In genomic region chr4:75940692-75941253, GRCh38 we compare ENCODE assay signal across 8 cellular contexts. TPM values are rescaled to one million over a fixed set of nuclear protein-coding genes. Genes with fewer than 3 reads are reported as not detected.
DNase-seq lines count a peak whose midpoint lies in the region; ATAC-seq, FAIRE-seq and TF ChIP-seq lines count a peak whose summit lies in the region.

Gene NAAA (minus strand): TSS chr4:75941013. CDS start chr4:75940949, 64 bp downstream.

- H3K4me3 ChIP-seq in H1 (ENCODE audit: extremely low read depth in 1 of 4, insufficient read depth in 2 of 4, low read depth in 3 of 4, low read length in 4 of 4) = peak within 1 kb of the TSS; percentile 69 to 85 (median 74)
- H3K4me3 ChIP-seq in mesodermal cell (ENCODE audit: extremely low read depth, insufficient read depth, low read length, poor library complexity, severe bottlenecking) = peak within 1 kb of the TSS; percentile 54

- POLR2A ChIA-PET in H1 (lab: Charles Lee; ENCODE audit: partially characterized antibody) = interaction anchor here (0.8 to 2.2 kb wide), 10 partner anchors 9 to 208 kb away, joined by 3 to 9 read pairs (median 6); partner anchors contain the start of gene NUP54

- peak within 1 kb of the TSS; percentile 82 for H4K8ac ChIP-seq in H1 (ENCODE audit: extremely low read depth, insufficient read depth, low read length)

- peak within 1 kb of the TSS; percentile 37 for H4K5ac ChIP-seq in H1 (ENCODE audit: insufficient read length, low read depth, low read length)

- peak; percentile 30 to 48; a peak in 3 of 4 replicates for TF ChIP-seq RAD21 in H1 (IDR thresholded peaks at IDR 0.05 in 1 of 2, conservative IDR thresholded peaks at IDR 0.05 in 1 of 2; ENCODE audit: low read depth in 2 of 2, low read length in 2 of 2)

- peak; percentile 86 for ATAC-seq in GM18868 (IDR thresholded peaks at IDR 0.05; ENCODE audit: unreplicated experiment)
- ATAC-seq in HG03108 (IDR thresholded peaks at IDR 0.05; ENCODE audit: unreplicated experiment) = peak; percentile 69

- DNase-seq in AG09319 (ENCODE audit: extremely low read depth, low read depth) (no peak), NCI-H82 (lab: John Stamatoyannopoulos, UW) (peak; percentile 90), H1 (ENCODE audit: low read depth in 1 of 2, low spot score in 2 of 2) (peak; percentile 75 to 92)
- DNase-seq in activated CD8-positive, alpha-beta memory T cell treated with anti-CD3 and anti-CD28 coated beads for 48 hours (ENCODE audit: low read depth in 2 of 3, low spot score in 2 of 3) = peak; percentile 58 to 70 (median 58)
- DNase-seq in stimulated activated CD8-positive, alpha-beta memory T cell treated with anti-CD3 and anti-CD28 coated beads, Interleukin-15, amount 100 ng/mL, for 48 hours (ENCODE audit: low read depth in 2 of 2) = peak; percentile 72 to 74

- no peak for TF ChIP-seq EP300 in H1 (IDR thresholded peaks at IDR 0.05; ENCODE audit: borderline replicate concordance in 1 of 2, low read depth in 2 of 2, low read length in 2 of 2)

- H3K27ac ChIP-seq in H1 (ENCODE audit: low read depth, low read length) (no peak within 1 kb of the TSS), mesodermal cell (ENCODE audit: low read depth, low read length, severe bottlenecking) (no peak within 1 kb of the TSS)

- H3K79me1 ChIP-seq in H1 (ENCODE audit: low read depth, low read length) = no peaks in the 10 kb centered on the region

- H2BK15ac ChIP-seq in H1 (ENCODE audit: low read length) = peak within 1 kb of the TSS; percentile 19; the same call in 1 of the 2 replicates

- H2BK12ac ChIP-seq in H1 (ENCODE audit: low read depth, low read length) = peak within 1 kb of the TSS; percentile 62; the same call in 1 of the 2 replicates

- peaks cover 8% of the 10 kb centered on the region; the same call in 1 of the 2 replicates for H3K23me2 ChIP-seq in H1 (ENCODE audit: low read depth, low read length)

- CTCF ChIA-PET in H1 (lab: Charles Lee; ENCODE audit: partially characterized antibody) = interaction anchor here (0.6 to 8.8 kb wide), 10 partner anchors 8 to 147 kb away, joined by 3 to 73 read pairs (median 6); no protein-coding TSS in a partner anchor

- H2BK5ac ChIP-seq in H1 (ENCODE audit: low read depth, low read length) = peak within 1 kb of the TSS; percentile 38; the same call in 1 of the 2 replicates

- H3K4me2 ChIP-seq in H1 (ENCODE audit: insufficient read depth in 1 of 2, low read depth in 2 of 2, low read length in 2 of 2) = peak within 1 kb of the TSS; percentile 82 to 89

- peak within 1 kb of the TSS; percentile 48 to 79 (median 62) for H3K9ac ChIP-seq in H1 (replicated peaks in 1 of 4; ENCODE audit: extremely low read depth in 1 of 4, low read depth in 3 of 4, low read length in 3 of 4)

- H2AFZ ChIP-seq in H1 (ENCODE audit: low read length) = peak within 1 kb of the TSS; percentile 97

- no peak for FAIRE-seq in H1 (lab: Jason Lieb, UNC)

- 6% methylated on average over 43 of the region's 66 CpGs; no CpG with 5 or more reads in 1 of the 2 experiments for WGBS in H1 (ENCODE audit: extremely low coverage in 1 of 2, insufficient coverage in 1 of 2, insufficient read length in 1 of 2, insufficient replicate concordance in 2 of 2, low coverage in 1 of 2, low lambda C conversion rate in 2 of 2, missing lambda C conversion rate in 1 of 2), 2 experiments
- 2% methylated on average over 43 to 49 of the region's 66 CpGs for WGBS in mesodermal cell (ENCODE audit: insufficient coverage in 2 of 2), 2 experiments

- TF ChIP-seq POLR2A in H1 (IDR thresholded peaks at IDR 0.05; ENCODE audit: control extremely low read depth in 1 of 2, low read depth in 2 of 2, low read length in 2 of 2) = peak in 1 of 2 experiments; percentile 59; a peak in 1 of 3 replicates

- H3K4ac ChIP-seq in H1 (replicated peaks; ENCODE audit: insufficient read length, low read depth, low read length) = no peak within 1 kb of the TSS

- no peak within 1 kb of the TSS for H2BK120ac ChIP-seq in H1 (replicated peaks; ENCODE audit: low read depth, low read length)

- peaks cover 0 to 3% of the 10 kb centered on the region in 2 experiments for H4K20me1 ChIP-seq in H1 (replicated peaks in 1 of 2; ENCODE audit: control insufficient read depth in 1 of 2, insufficient read depth in 2 of 2, low read length in 2 of 2)

- peak within 1 kb of the TSS; percentile 18 for H3K56ac ChIP-seq in H1 (replicated peaks; ENCODE audit: insufficient read length, low read depth, low read length)

- no peak within 1 kb of the TSS for H3K23ac ChIP-seq in H1 (ENCODE audit: insufficient read length)

- TF ChIP-seq CTCF in AG09319 (IDR thresholded peaks at IDR 0.05; ENCODE audit: low read depth, low read length) = peak; percentile 29
- TF ChIP-seq CTCF in H1 (IDR thresholded peaks at IDR 0.05; ENCODE audit: control extremely low read depth in 1 of 3, insufficient read depth in 1 of 3, low read depth in 1 of 3, low read length in 3 of 3) = peak; percentile 42 to 66 (median 64)

- H3K18ac ChIP-seq in H1 (ENCODE audit: extremely low read depth, low read length) = peak within 1 kb of the TSS; percentile 24

- peaks cover 0 to 7% (median 0%) of the 10 kb centered on the region in 4 experiments; a peak in 1 of 8 replicates for H3K36me3 ChIP-seq in H1 (ENCODE audit: control insufficient read depth in 2 of 4, insufficient read depth in 4 of 4, low read length in 3 of 4)
- peaks cover 12% of the 10 kb centered on the region for H3K36me3 ChIP-seq in mesodermal cell (ENCODE audit: control insufficient read depth, insufficient read depth, low read length)

- no peak within 1 kb of the TSS for H3K14ac ChIP-seq in H1 (ENCODE audit: insufficient read length)

- no peak within 1 kb of the TSS for H2AK5ac ChIP-seq in H1 (ENCODE audit: low read depth, low read length)

- no peaks in the 10 kb centered on the region for H3K9me3 ChIP-seq in H1 (ENCODE audit: insufficient read depth in 2 of 2, low read depth in 1 of 2, low read length in 1 of 2)
- H3K9me3 ChIP-seq in mesodermal cell (ENCODE audit: control insufficient read depth, low read length) = no peaks in the 10 kb centered on the region

- no peak within 1 kb of the TSS for H2BK20ac ChIP-seq in H1 (ENCODE audit: low read length)

- peaks cover 0 to 3% (median under 1%) of the 10 kb centered on the region in 4 experiments; a peak in 2 of 7 replicates for H3K4me1 ChIP-seq in H1 (replicated peaks in 1 of 4; ENCODE audit: control insufficient read depth in 3 of 4, insufficient read depth in 4 of 4, low read length in 3 of 4)
- no peaks in the 10 kb centered on the region for H3K4me1 ChIP-seq in mesodermal cell (ENCODE audit: control insufficient read depth, insufficient read depth, low read length, poor library complexity, severe bottlenecking)

- H3K27me3 ChIP-seq in H1 (replicated peaks in 1 of 4; ENCODE audit: control insufficient read depth in 3 of 4, extremely low read depth in 1 of 4, insufficient read depth in 3 of 4, low read length in 3 of 4) = peaks cover 0 to 3% (median 0%) of the 10 kb centered on the region in 4 experiments; a peak in 1 of 7 replicates

- no peak within 1 kb of the TSS for H4K91ac ChIP-seq in H1 (replicated peaks; ENCODE audit: insufficient read length, low read length)

- H3K79me2 ChIP-seq in H1 (ENCODE audit: control insufficient read depth in 1 of 2, insufficient read depth in 2 of 2, low read length in 2 of 2) = no peaks in the 10 kb centered on the region

TF ChIP-seq in H1, 55 proteins besides CTCF, POLR2A, EP300 and RAD21 (continues in another document):
- TF ChIP-seq RBBP5 (IDR thresholded peaks at IDR 0.05; ENCODE audit: borderline replicate concordance, low read depth, low read length) = no peak; the same call in 1 of the 2 replicates
- peak; percentile 43; the same call in 1 of the 2 replicates for TF ChIP-seq TBP (IDR thresholded peaks at IDR 0.05; ENCODE audit: low read depth, low read length)
- TF ChIP-seq BACH1 (IDR thresholded peaks at IDR 0.05; ENCODE audit: low read length) = no peak; the same call in 1 of the 2 replicates
- TF ChIP-seq GTF2F1 (IDR thresholded peaks at IDR 0.05; ENCODE audit: borderline replicate concordance, low read depth, low read length) = no peak
- TF ChIP-seq SIX5 (IDR thresholded peaks at IDR 0.05; ENCODE audit: low read depth, low read length) = no peak
- 0 out of 2 replicates have a peak, but pooled peaks have one; percentile 3 for TF ChIP-seq PHF8 (conservative IDR thresholded peaks at IDR 0.05; ENCODE audit: low read depth, low read length)
- TF ChIP-seq ATF2 (IDR thresholded peaks at IDR 0.05; ENCODE audit: low read length) = no peak
- peak; percentile 58 for TF ChIP-seq ASH2L (IDR thresholded peaks at IDR 0.05; ENCODE audit: low read length)
- TF ChIP-seq CBX8 (IDR thresholded peaks at IDR 0.05; ENCODE audit: borderline replicate concordance, low read depth, low read length) = no peak
- TF ChIP-seq CEBPB (IDR thresholded peaks at IDR 0.05; ENCODE audit: low read depth, low read length) = peak; percentile 45; the same call in 1 of the 2 replicates
- TF ChIP-seq GABPA (IDR thresholded peaks at IDR 0.05; ENCODE audit: borderline replicate concordance, insufficient read depth, low read length) = 0 out of 2 replicates have a peak, but pooled peaks have one; percentile 13
- 0 out of 2 replicates have a peak, but pooled peaks have one; percentile 20 for TF ChIP-seq SRF (IDR thresholded peaks at IDR 0.05; ENCODE audit: low read depth, low read length)

RNA-seq across cellular contexts. Expression of gene NAAA, which starts in this region (rescaled TPM):
- 9.4 and 13.0 TPM in 2 replicates for total RNA-seq in H1 (2021; fragmentation: NEBNext Ultra II Directional; extraction: Animal tissue kit (Norgen Biotek cat#: 25700))
- 12.5 and 15.0 TPM in 2 replicates for polyA plus RNA-seq in H1 (2011; rRNA removed)
- polyA plus RNA-seq in H1 (2011; cell fraction: cytosol; rRNA removed) = 13.1 TPM
- 9.3 TPM for polyA plus RNA-seq in H1 (2011; cell fraction: nucleus; rRNA removed)
- polyA plus RNA-seq in H1 (2012, experiment 1 of 2) = 7.7 to 10.6 TPM (median 9.9 TPM) in 4 replicates
- polyA plus RNA-seq in H1 (2012, experiment 2 of 2) = 3.9 TPM
- polyA plus RNA-seq in H1 (2013, experiment 1 of 2) = 12.5 TPM
- 15.8 TPM for polyA plus RNA-seq in H1 (2013, experiment 2 of 2)
- polyA minus RNA-seq in H1 (2011; rRNA and poly(A)+ RNA removed) = 13.5 and 14.5 TPM in 2 replicates
- polyA minus RNA-seq in H1 (2011; cell fraction: cytosol; rRNA and poly(A)+ RNA removed) = 4.1 TPM
- 13.7 TPM for polyA minus RNA-seq in H1 (2011; cell fraction: nucleus; rRNA and poly(A)+ RNA removed)
- polyA plus RNA-seq in mesodermal cell (2013, experiment 1 of 2) = 4.2 TPM
- polyA plus RNA-seq in mesodermal cell (2013, experiment 2 of 2) = 4.3 TPM
